ENCODE assay signal across 14 cellular contexts in the genomic region with DNA sequence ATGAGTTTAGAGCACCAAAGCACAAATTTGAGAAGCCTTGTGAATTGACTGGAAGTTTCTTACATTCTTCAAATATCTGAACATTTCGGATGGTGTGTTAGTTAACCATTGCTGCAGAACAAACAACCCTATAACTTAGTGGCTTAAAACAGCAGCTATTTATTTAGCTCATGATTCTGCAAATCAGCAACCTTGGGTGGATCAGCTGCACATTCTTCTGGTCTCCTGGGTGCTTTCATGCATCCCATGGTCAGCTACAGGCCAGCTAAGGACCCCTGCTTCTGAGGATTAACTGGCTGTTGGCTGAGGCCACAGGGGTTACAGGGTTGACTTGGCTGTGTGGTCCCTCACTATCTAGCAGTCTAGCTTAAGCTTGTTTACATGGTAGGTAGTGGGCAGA.
"Had no signal": no experiment of that assay in that cellular context is flagged by ENCODE, and none has a peak within 500 bp of the region (broad histone marks: within the 10 kb centered on the region; RNA-seq: fewer than 3 reads in every experiment).

No MANE protein-coding gene starts in this region.

- H3K9me3 Mint-ChIP-seq: T-helper 2 cell treated with Interferon-gamma antibody and Interleukin-4, amounts not matched to agents 5 μg/mL and 100 μg/mL, for 36 hours had no signal

- H3K27me3 ChIP-seq: body of pancreas, heart left ventricle, suprapubic skin had no signal

- DNase-seq: activated CD4-positive, alpha-beta T cell treated with anti-CD3 and anti-CD28 coated beads, Interleukin-2, amount 50 U/mL, for 4 hours; activated CD4-positive, CD25-positive, alpha-beta regulatory T cell treated with anti-CD3 and anti-CD28 coated beads, Interleukin-2, amount 50 U/mL, for 72 hours; activated naive CD4-positive, alpha-beta T cell treated with anti-CD3 and anti-CD28 coated beads, Interleukin-2, amount 50 U/mL, for 16 hours; activated T-cell treated with anti-CD3 and anti-CD28 coated beads, Interleukin-2, amount 50 U/mL, for 1 hour; amniotic stem cell; body of pancreas; central memory CD4-positive, alpha-beta T cell; erythroblast; heart left ventricle; left ventricle myocardium superior; stimulated activated CD4-positive, alpha-beta T cell treated with anti-CD3 and anti-CD28 coated beads, Interleukin-12 subunit alpha, Interleukin-12 subunit beta, amount 100 ng/mL, for 4 hours; stimulated activated naive CD8-positive, alpha-beta T cell treated with anti-CD3 and anti-CD28 coated beads, Interleukin-15, Interleukin-2, amounts not matched to agents 100 U/mL and 50 U/mL, for 24 hours had no signal

- H3K27ac Mint-ChIP-seq: T-helper 2 cell treated with Interferon-gamma antibody and Interleukin-4, amounts not matched to agents 5 μg/mL and 100 μg/mL, for 36 hours had no signal

- H3K9me3 ChIP-seq: body of pancreas, heart left ventricle, suprapubic skin had no signal

- H3K4me3 Mint-ChIP-seq: T-helper 2 cell treated with Interferon-gamma antibody and Interleukin-4, amounts not matched to agents 5 μg/mL and 100 μg/mL, for 36 hours had no signal

- H3K36me3 ChIP-seq: heart left ventricle, suprapubic skin had no signal

- ATAC-seq: body of pancreas; stimulated activated naive CD8-positive, alpha-beta T cell treated with anti-CD3 and anti-CD28 coated beads, Interleukin-15, Interleukin-2, amounts not matched to agents 100 U/mL and 50 U/mL, for 24 hours had no signal

- H3K4me3 ChIP-seq: body of pancreas, heart left ventricle, suprapubic skin had no signal

- H3K27ac ChIP-seq: suprapubic skin had no signal
